ENCODE assay signal across 4 cellular contexts in genomic region chr1:79224537-79224936, GRCh38.
TF ChIP-seq lines count a peak whose summit lies in the region.

No MANE protein-coding gene starts in this region.

TF ChIP-seq in HepG2, 621 proteins besides CTCF, POLR2A, EP300 and RAD21:
- peak; percentile 34 to 61; a peak in 2 of 4 replicates for TF ChIP-seq MAFK (conservative IDR thresholded peaks at IDR 0.05 in 1 of 2, IDR thresholded peaks at IDR 0.05 in 1 of 2; ENCODE audit: low read length in 2 of 2)
- TF ChIP-seq MAFF (IDR thresholded peaks at IDR 0.05; ENCODE audit: low read depth, low read length): peak; percentile 32; the same call in 1 of the 2 replicates
- no peak for TF ChIP-seq ZBTB4 (CRISPR knock-in tag; IDR thresholded peaks at IDR 0.05; ENCODE audit: borderline replicate concordance)

TF ChIP-seq in A549, 52 proteins besides CTCF, POLR2A, EP300 and RAD21:
- no peak for TF ChIP-seq FOXS1 (CRISPR knock-in tag; IDR thresholded peaks at IDR 0.05)
- no peak for TF ChIP-seq SREBF2 (IDR thresholded peaks at IDR 0.05)
- peak; percentile 46 for TF ChIP-seq MAFK (IDR thresholded peaks at IDR 0.05; ENCODE audit: partially characterized antibody)
- no peak for TF ChIP-seq RCOR1 (IDR thresholded peaks at IDR 0.05; ENCODE audit: low read depth, low read length)
- no peak for TF ChIP-seq JUNB (IDR thresholded peaks at IDR 0.05)

TF ChIP-seq in IMR-90, 13 proteins besides CTCF, POLR2A, EP300 and RAD21:
- TF ChIP-seq USF2 (IDR thresholded peaks at IDR 0.05; ENCODE audit: low read depth, low read length) (no peak), CEBPB (IDR thresholded peaks at IDR 0.05; ENCODE audit: low read depth, low read length) (no peak), BHLHE40 (IDR thresholded peaks at IDR 0.05; ENCODE audit: low read depth, low read length) (no peak), MAFK (IDR thresholded peaks at IDR 0.05; ENCODE audit: low read depth, low read length) (peak; percentile 53), FOS (IDR thresholded peaks at IDR 0.05; ENCODE audit: low read depth, low read length) (no peak)
TF ChIP-seq in IMR-90: peak in this region for 1.

TF ChIP-seq in K562, 482 proteins besides CTCF, POLR2A, EP300 and RAD21:
- TF ChIP-seq DDX20 (tag; IDR thresholded peaks at IDR 0.05; ENCODE audit: low read depth): no peak
- peak; percentile 50 for TF ChIP-seq ZNF316 (IDR thresholded peaks at IDR 0.05)
